In the genomic region with DNA sequence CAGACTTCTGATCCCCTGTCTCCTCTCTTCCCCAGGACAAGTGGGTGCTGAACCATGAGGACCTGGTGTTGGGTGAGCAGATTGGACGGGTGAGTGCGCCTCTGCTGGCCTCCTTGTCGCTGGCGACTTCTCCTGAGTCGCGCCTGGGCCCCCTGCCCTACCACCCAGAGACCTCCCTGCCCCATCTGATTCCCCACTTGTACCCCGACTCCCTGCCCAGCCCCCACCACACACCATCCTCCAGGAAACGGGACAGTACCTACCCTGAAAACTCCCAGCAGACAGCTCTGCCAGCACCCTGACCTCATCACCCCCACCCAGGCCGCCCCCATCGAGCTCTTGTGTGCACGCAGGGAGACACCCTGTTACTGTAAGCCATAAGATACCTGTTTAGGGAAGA, we compare ENCODE assay signal across 16 cellular contexts. TPM values are rescaled to one million over a fixed set of nuclear protein-coding genes. Genes with fewer than 3 reads are reported as not detected.
DNase-seq lines count a peak whose midpoint lies in the region; ATAC-seq, FAIRE-seq and TF ChIP-seq lines count a peak whose summit lies in the region.
"Had no signal": no experiment of that assay in that cellular context is flagged by ENCODE, and none has a peak within 500 bp of the region (broad histone marks: within the 10 kb centered on the region; RNA-seq: fewer than 3 reads in every experiment).

No MANE protein-coding gene starts in this region.

- H3K79me2 ChIP-seq in HepG2 (ENCODE audit: insufficient read depth, low read length), result no peaks in the 10 kb centered on the region

- peaks cover 5% of the 10 kb centered on the region for H3K4me1 Mint-ChIP-seq in activated T-cell treated with anti-CD3 and anti-CD28 coated beads, Interleukin-2, amount 50 U/mL, for 72 hours (ENCODE audit: low read depth)
- H3K4me1 Mint-ChIP-seq in dendritic cell treated with granulocyte-macrophage colony-stimulating factor and Interleukin-4, amounts not matched to agents 40 ng/mL and 50 ng/mL, for 4 days (ENCODE audit: low read depth), result peaks cover 93% of the 10 kb centered on the region
- H3K4me1 Mint-ChIP-seq: CD4-positive, CD25-positive, alpha-beta regulatory T cell had no signal

- H3K4me1 ChIP-seq in right lobe of liver (no peaks in the 10 kb centered on the region), HepG2 (ENCODE audit: insufficient read depth, low read length) (no peaks in the 10 kb centered on the region)

- no peak for FAIRE-seq in HepG2 (lab: Jason Lieb, UNC)

- peaks cover 11 to 65% (median 30%) of the 10 kb centered on the region in 4 donors for H3K36me3 ChIP-seq in right lobe of liver
- H3K36me3 ChIP-seq in HepG2 (replicated peaks in 1 of 2; ENCODE audit: control insufficient read depth in 1 of 2, insufficient read depth in 2 of 2, low read length in 2 of 2), result no peaks in the 10 kb centered on the region

- peak overlapping the region; percentile 61 for H3K27ac Mint-ChIP-seq in activated T-cell treated with anti-CD3 and anti-CD28 coated beads, Interleukin-2, amount 50 U/mL, for 72 hours
- peak overlapping the region; percentile 55 for H3K27ac Mint-ChIP-seq in dendritic cell treated with granulocyte-macrophage colony-stimulating factor and Interleukin-4, amounts not matched to agents 40 ng/mL and 50 ng/mL, for 4 days
- H3K27ac Mint-ChIP-seq: CD4-positive, CD25-positive, alpha-beta regulatory T cell had no signal

- no peak overlapping the region for H3K4me3 ChIP-seq in right lobe of liver
- no peak overlapping the region for H3K4me3 ChIP-seq in HepG2 (replicated peaks in 1 of 3; ENCODE audit: insufficient read depth in 1 of 3, low read depth in 2 of 3, low read length in 3 of 3)
- H3K4me3 ChIP-seq: BLaER1, GM23248 had no signal

- WGBS in right lobe of liver (ENCODE audit: insufficient coverage, low coverage, low lambda C conversion rate, missing lambda C conversion rate), result 90% methylated on average over 4 of the region's 11 CpGs
- 79% methylated on average over 11 of the region's 11 CpGs for WGBS in HepG2 (ENCODE audit: low lambda C conversion rate)

- no peak overlapping the region for H3K9ac ChIP-seq in HepG2 (ENCODE audit: insufficient read depth, low read depth, low read length)
- H3K9ac ChIP-seq: BLaER1, GM23248 had no signal

- intact Hi-C loops in right lobe of liver (cut with DNase I) (no loop called here), HepG2 (cut with micrococcal nuclease; ENCODE audit: unreplicated experiment) (no loop called here)
- intact Hi-C loops in dendritic cell treated with granulocyte-macrophage colony-stimulating factor and Interleukin-4, amounts not matched to agents 40 ng/mL and 50 ng/mL, for 4 days (cut with micrococcal nuclease), result no loop called here

- in situ Hi-C loops in HepG2 (cut with HindIII; ENCODE audit: extremely low pct_ligation_motif_present, low pct_unique_long_range_greater_than_20kb), result no loop called here

- TF ChIP-seq RAD21 in HepG2 (CRISPR knock-in tag; IDR thresholded peaks at IDR 0.05), result no peak

- peaks cover 15 to 18% of the 10 kb centered on the region in 2 donors for H3K36me3 Mint-ChIP-seq in activated T-cell treated with anti-CD3 and anti-CD28 coated beads, Interleukin-2, amount 50 U/mL, for 72 hours (ENCODE audit: insufficient read depth in 2 of 2)
- peaks cover 100% of the 10 kb centered on the region for H3K36me3 Mint-ChIP-seq in dendritic cell treated with granulocyte-macrophage colony-stimulating factor and Interleukin-4, amounts not matched to agents 40 ng/mL and 50 ng/mL, for 4 days (ENCODE audit: low read depth)
- H3K36me3 Mint-ChIP-seq: CD4-positive, CD25-positive, alpha-beta regulatory T cell had no signal

- POLR2A ChIA-PET in HepG2 (lab: Yijun Ruan, JAX), result interaction anchor here (1.6 kb wide), 1 partner anchor 40 kb away, joined by 7 read pairs; the partner anchor contains the start of gene HDDC3

- H3K27me3 ChIP-seq in right lobe of liver (no peaks in the 10 kb centered on the region), HepG2 (ENCODE audit: control insufficient read depth in 1 of 2, insufficient read depth in 2 of 2, low read length in 2 of 2) (peaks cover 0 to 7% of the 10 kb centered on the region in 2 experiments; a peak in 2 of 5 replicates)
- H3K27me3 ChIP-seq: BLaER1 had no signal

- H3K27me3 Mint-ChIP-seq in activated T-cell treated with anti-CD3 and anti-CD28 coated beads, Interleukin-2, amount 50 U/mL, for 72 hours (ENCODE audit: low read depth), result no peaks in the 10 kb centered on the region
- no peaks in the 10 kb centered on the region for H3K27me3 Mint-ChIP-seq in dendritic cell treated with granulocyte-macrophage colony-stimulating factor and Interleukin-4, amounts not matched to agents 40 ng/mL and 50 ng/mL, for 4 days

- no peak overlapping the region for H2AFZ ChIP-seq in HepG2 (ENCODE audit: low read length)
- H2AFZ ChIP-seq: GM23248 had no signal

- H3K9me3 ChIP-seq in right lobe of liver (no peaks in the 10 kb centered on the region), HepG2 (ENCODE audit: low read length) (no peaks in the 10 kb centered on the region)
- H3K9me3 ChIP-seq: BLaER1 had no signal

- TF ChIP-seq POLR2A in right lobe of liver (IDR thresholded peaks at IDR 0.05) (no peak), HepG2 (IDR thresholded peaks at IDR 0.05; ENCODE audit: insufficient read depth in 1 of 2, low read depth in 2 of 2, low read length in 2 of 2) (no peak)

- CTCF ChIA-PET in HepG2 (lab: Yijun Ruan, JAX; ENCODE audit: low intra/inter-chr PET ratio, low total read pairs), result no interaction called here

- DNase-seq in activated T-cell treated with anti-CD3 and anti-CD28 coated beads, Interleukin-2, amount 50 U/mL, for 72 hours, result no peak
- DNase-seq in activated T-cell treated with anti-CD3 and anti-CD28 coated beads, Interleukin-2, amount 50 U/mL, for 1 hour, result no peak
- DNase-seq in right lobe of liver (peak; percentile 15 to 50 (median 40)), HepG2 (ENCODE audit: low spot score) (no peak), GOT3 (lab: John Stamatoyannopoulos, UW) (no peak), ecto neural progenitor cell (ENCODE audit: low spot score) (no peak), LoVo (ENCODE audit: low spot score) (no peak)
- DNase-seq: 8988T; AML-193; Calu3; CD4-positive, CD25-positive, alpha-beta regulatory T cell; DMS 273 treated with DMSO at 0.1 percent for 48 hours; GM23248; H7 had no signal

- H3K9me3 Mint-ChIP-seq in activated T-cell treated with anti-CD3 and anti-CD28 coated beads, Interleukin-2, amount 50 U/mL, for 72 hours, result no peaks in the 10 kb centered on the region
- no peaks in the 10 kb centered on the region for H3K9me3 Mint-ChIP-seq in dendritic cell treated with granulocyte-macrophage colony-stimulating factor and Interleukin-4, amounts not matched to agents 40 ng/mL and 50 ng/mL, for 4 days
- H3K9me3 Mint-ChIP-seq: CD4-positive, CD25-positive, alpha-beta regulatory T cell had no signal

- H3K4me2 ChIP-seq in HepG2 (ENCODE audit: low read depth, low read length), result no peak overlapping the region
- H3K4me2 ChIP-seq: BLaER1 had no signal

- TF ChIP-seq CTCF in right lobe of liver (IDR thresholded peaks at IDR 0.05) (no peak), HepG2 (CRISPR knock-in tag; IDR thresholded peaks at IDR 0.05) (no peak)

- H3K27ac ChIP-seq in right lobe of liver (no peak overlapping the region), HepG2 (ENCODE audit: extremely low read length, insufficient read depth, low read length) (no peak overlapping the region)
- H3K27ac ChIP-seq: BLaER1, GM23248 had no signal

- H3K4me3 Mint-ChIP-seq in activated T-cell treated with anti-CD3 and anti-CD28 coated beads, Interleukin-2, amount 50 U/mL, for 72 hours, result no peak overlapping the region
- no peak overlapping the region for H3K4me3 Mint-ChIP-seq in dendritic cell treated with granulocyte-macrophage colony-stimulating factor and Interleukin-4, amounts not matched to agents 40 ng/mL and 50 ng/mL, for 4 days
- H3K4me3 Mint-ChIP-seq: CD4-positive, CD25-positive, alpha-beta regulatory T cell had no signal

- TF ChIP-seq EP300 in HepG2 (IDR thresholded peaks at IDR 0.05; ENCODE audit: low read depth in 2 of 2, low read length in 2 of 2), result no peak
- no peak for TF ChIP-seq EP300 in HepG2 (CRISPR knock-in tag; IDR thresholded peaks at IDR 0.05; ENCODE audit: borderline replicate concordance)

- no peak for ATAC-seq in activated T-cell treated with anti-CD3 and anti-CD28 coated beads, Interleukin-2, amount 50 U/mL, for 72 hours (replicated peaks in 1 of 2)
- ATAC-seq in right lobe of liver (no peak), HepG2 (no peak)

- H4K20me1 ChIP-seq in HepG2 (ENCODE audit: insufficient read depth, low read length), result no peaks in the 10 kb centered on the region

- no TSS peak for BruUV-seq in HepG2 (replicated peaks; lab: Mats Ljungman, UMichigan)

RNA-seq across cellular contexts. Expression of gene FES, which starts 7.7 kb away (rescaled TPM):
- total RNA-seq in activated T-cell treated with anti-CD3 and anti-CD28 coated beads, Interleukin-2, amount 50 U/mL, for 72 hours, result 10 to 100 TPM; 68.3 to 81.5 TPM
- total RNA-seq in right lobe of liver, result 10 to 100 TPM; 11.5 to 36.5 (median 18.5) TPM
- total RNA-seq in HepG2 (2016; rRNA removed; fragmentation: Illumina TruSeq; extraction: Trizol), result 8.5 and 9.5 TPM in 2 replicates
- total RNA-seq in HepG2 (2016; cell fraction: cytosol; rRNA removed; fragmentation: Illumina TruSeq; extraction: Trizol; ENCODE audit: low read depth), result 3.0 and 3.5 TPM in 2 replicates
- total RNA-seq in HepG2 (2016; cell fraction: insoluble cytoplasmic fraction; rRNA removed; fragmentation: Illumina TruSeq; extraction: Trizol), result 9.6 TPM in 2 replicates
- total RNA-seq in HepG2 (2016; cell fraction: membrane; rRNA removed; fragmentation: Illumina TruSeq; extraction: Trizol), result 3.8 and 4.7 TPM in 2 replicates
- total RNA-seq in HepG2 (2016; cell fraction: nucleus; rRNA removed; fragmentation: Illumina TruSeq; extraction: Trizol), result 5.2 and 5.4 TPM in 2 replicates
- 4.0 and 4.3 TPM in 2 replicates for polyA plus RNA-seq in HepG2 (2011; rRNA removed)
- polyA plus RNA-seq in HepG2 (2011; cell fraction: cytosol; rRNA removed), result 2.8 and 5.7 TPM in 2 replicates
- polyA plus RNA-seq in HepG2 (2011; cell fraction: nucleus; rRNA removed), result 13.7 and 22.6 TPM in 2 replicates
- 1.3 and 1.7 TPM in 2 replicates for polyA plus RNA-seq in HepG2 (2012)
- polyA plus RNA-seq in HepG2 (2016; cell fraction: cytosol; fragmentation: Illumina TruSeq; extraction: Trizol; ENCODE audit: low read depth), result 3.0 TPM in 2 replicates
- 6.1 and 6.9 TPM in 2 replicates for polyA plus RNA-seq in HepG2 (2016; cell fraction: insoluble cytoplasmic fraction; fragmentation: Illumina TruSeq; extraction: Trizol; ENCODE audit: low read depth)
- 2.4 TPM in 2 replicates for polyA plus RNA-seq in HepG2 (2016; cell fraction: membrane; fragmentation: Illumina TruSeq; extraction: Trizol; ENCODE audit: low read depth)
- polyA plus RNA-seq in HepG2 (2016; cell fraction: nucleus; fragmentation: Illumina TruSeq; extraction: Trizol; ENCODE audit: insufficient read depth, low read depth), result 8.5 and 10.3 TPM in 2 replicates
- 0.37 and 5.3 TPM in 2 replicates for polyA minus RNA-seq in HepG2 (2011; rRNA and poly(A)+ RNA removed; ENCODE audit: low replicate concordance)
- 1.7 and 1.8 TPM in 2 replicates for polyA minus RNA-seq in HepG2 (2011; cell fraction: cytosol; rRNA and poly(A)+ RNA removed)
- polyA minus RNA-seq in HepG2 (2011; cell fraction: nucleus; rRNA and poly(A)+ RNA removed), result 5.1 and 6.2 TPM in 2 replicates

RNA-seq across cellular contexts. Expression of gene MAN2A2, which starts 11.1 kb away (rescaled TPM):
- total RNA-seq in activated T-cell treated with anti-CD3 and anti-CD28 coated beads, Interleukin-2, amount 50 U/mL, for 72 hours, result 100 to 1,000 TPM; 159 to 190 TPM
- total RNA-seq in right lobe of liver (10 to 100 TPM; 41.4 to 91.6 (median 59.8) TPM), HepG2 (2016; rRNA removed; fragmentation: Illumina TruSeq; extraction: Trizol) (6.7 and 17.5 TPM in 2 replicates)
- total RNA-seq in HepG2 (2016; cell fraction: cytosol; rRNA removed; fragmentation: Illumina TruSeq; extraction: Trizol; ENCODE audit: low read depth), result 8.9 and 9.3 TPM in 2 replicates
- total RNA-seq in HepG2 (2016; cell fraction: insoluble cytoplasmic fraction; rRNA removed; fragmentation: Illumina TruSeq; extraction: Trizol), result 5.6 and 21.4 TPM in 2 replicates
- 9.6 and 10.0 TPM in 2 replicates for total RNA-seq in HepG2 (2016; cell fraction: membrane; rRNA removed; fragmentation: Illumina TruSeq; extraction: Trizol)
- 31.3 and 36.5 TPM in 2 replicates for total RNA-seq in HepG2 (2016; cell fraction: nucleus; rRNA removed; fragmentation: Illumina TruSeq; extraction: Trizol)
- 43.8 and 51.5 TPM in 2 replicates for polyA plus RNA-seq in HepG2 (2011; rRNA removed)
- polyA plus RNA-seq in HepG2 (2011; cell fraction: cytosol; rRNA removed), result 18.4 and 29.4 TPM in 2 replicates
- polyA plus RNA-seq in HepG2 (2011; cell fraction: nucleus; rRNA removed), result 296 and 398 TPM in 2 replicates
- 13.2 and 18.7 TPM in 2 replicates for polyA plus RNA-seq in HepG2 (2012)
- polyA plus RNA-seq in HepG2 (2016; cell fraction: cytosol; fragmentation: Illumina TruSeq; extraction: Trizol; ENCODE audit: low read depth), result 1.5 and 2.3 TPM in 2 replicates
- polyA plus RNA-seq in HepG2 (2016; cell fraction: insoluble cytoplasmic fraction; fragmentation: Illumina TruSeq; extraction: Trizol; ENCODE audit: low read depth), result 7.9 and 9.3 TPM in 2 replicates
- polyA plus RNA-seq in HepG2 (2016; cell fraction: membrane; fragmentation: Illumina TruSeq; extraction: Trizol; ENCODE audit: low read depth), result 5.8 and 8.8 TPM in 2 replicates
- polyA plus RNA-seq in HepG2 (2016; cell fraction: nucleus; fragmentation: Illumina TruSeq; extraction: Trizol; ENCODE audit: insufficient read depth, low read depth), result 117 and 126 TPM in 2 replicates
- 46.3 and 58.9 TPM in 2 replicates for polyA minus RNA-seq in HepG2 (2011; rRNA and poly(A)+ RNA removed; ENCODE audit: low replicate concordance)
- polyA minus RNA-seq in HepG2 (2011; cell fraction: cytosol; rRNA and poly(A)+ RNA removed), result 16.2 and 16.4 TPM in 2 replicates
- polyA minus RNA-seq in HepG2 (2011; cell fraction: nucleus; rRNA and poly(A)+ RNA removed), result 38.2 and 38.5 TPM in 2 replicates

RNA-seq across cellular contexts. Expression of gene FURIN, which starts 23.6 kb away (rescaled TPM):
- total RNA-seq in activated T-cell treated with anti-CD3 and anti-CD28 coated beads, Interleukin-2, amount 50 U/mL, for 72 hours, result 100 to 1,000 TPM; 604 to 721 TPM
- 100 to 1,000 TPM; 122 to 232 (median 189) TPM for total RNA-seq in right lobe of liver
- 13.9 and 17.4 TPM in 2 replicates for total RNA-seq in HepG2 (2016; rRNA removed; fragmentation: Illumina TruSeq; extraction: Trizol)
- 4.7 and 4.8 TPM in 2 replicates for total RNA-seq in HepG2 (2016; cell fraction: cytosol; rRNA removed; fragmentation: Illumina TruSeq; extraction: Trizol; ENCODE audit: low read depth)
- 10.1 and 18.5 TPM in 2 replicates for total RNA-seq in HepG2 (2016; cell fraction: insoluble cytoplasmic fraction; rRNA removed; fragmentation: Illumina TruSeq; extraction: Trizol)
- total RNA-seq in HepG2 (2016; cell fraction: membrane; rRNA removed; fragmentation: Illumina TruSeq; extraction: Trizol), result 20.5 and 21.4 TPM in 2 replicates
- total RNA-seq in HepG2 (2016; cell fraction: nucleus; rRNA removed; fragmentation: Illumina TruSeq; extraction: Trizol), result 17.5 and 19.5 TPM in 2 replicates
- polyA plus RNA-seq in HepG2 (2011; rRNA removed), result 15.2 and 17.3 TPM in 2 replicates
- polyA plus RNA-seq in HepG2 (2011; cell fraction: cytosol; rRNA removed), result 12.0 and 18.4 TPM in 2 replicates
- polyA plus RNA-seq in HepG2 (2011; cell fraction: nucleus; rRNA removed), result 17.2 and 23.0 TPM in 2 replicates
- 4.4 and 15.3 TPM in 2 replicates for polyA plus RNA-seq in HepG2 (2012)
- polyA plus RNA-seq in HepG2 (2016; cell fraction: cytosol; fragmentation: Illumina TruSeq; extraction: Trizol; ENCODE audit: low read depth), result 6.3 and 6.4 TPM in 2 replicates
- 14.6 and 21.4 TPM in 2 replicates for polyA plus RNA-seq in HepG2 (2016; cell fraction: insoluble cytoplasmic fraction; fragmentation: Illumina TruSeq; extraction: Trizol; ENCODE audit: low read depth)
- 19.0 and 20.4 TPM in 2 replicates for polyA plus RNA-seq in HepG2 (2016; cell fraction: membrane; fragmentation: Illumina TruSeq; extraction: Trizol; ENCODE audit: low read depth)
- polyA plus RNA-seq in HepG2 (2016; cell fraction: nucleus; fragmentation: Illumina TruSeq; extraction: Trizol; ENCODE audit: insufficient read depth, low read depth), result 32.9 and 35.2 TPM in 2 replicates
- 33.9 and 45.0 TPM in 2 replicates for polyA minus RNA-seq in HepG2 (2011; rRNA and poly(A)+ RNA removed; ENCODE audit: low replicate concordance)
- 15.8 and 17.1 TPM in 2 replicates for polyA minus RNA-seq in HepG2 (2011; cell fraction: cytosol; rRNA and poly(A)+ RNA removed)
- 6.1 and 8.6 TPM in 2 replicates for polyA minus RNA-seq in HepG2 (2011; cell fraction: nucleus; rRNA and poly(A)+ RNA removed)

RNA-seq across cellular contexts. Expression of gene HDDC3, which starts 40.3 kb away (rescaled TPM):
- total RNA-seq in activated T-cell treated with anti-CD3 and anti-CD28 coated beads, Interleukin-2, amount 50 U/mL, for 72 hours, result 10 to 100 TPM; 37.6 to 53.7 TPM
- total RNA-seq in right lobe of liver (10 to 100 TPM in 4 of 6 experiments, 1 to 10 TPM in 2; 8.8 to 17.6 (median 11.5) TPM), HepG2 (2016; rRNA removed; fragmentation: Illumina TruSeq; extraction: Trizol) (28.3 and 30.0 TPM in 2 replicates)
- 9.5 and 9.9 TPM in 2 replicates for total RNA-seq in HepG2 (2016; cell fraction: cytosol; rRNA removed; fragmentation: Illumina TruSeq; extraction: Trizol; ENCODE audit: low read depth)
- total RNA-seq in HepG2 (2016; cell fraction: insoluble cytoplasmic fraction; rRNA removed; fragmentation: Illumina TruSeq; extraction: Trizol), result 29.5 and 31.1 TPM in 2 replicates
- 19.0 and 21.4 TPM in 2 replicates for total RNA-seq in HepG2 (2016; cell fraction: membrane; rRNA removed; fragmentation: Illumina TruSeq; extraction: Trizol)
- total RNA-seq in HepG2 (2016; cell fraction: nucleus; rRNA removed; fragmentation: Illumina TruSeq; extraction: Trizol), result 14.9 and 16.3 TPM in 2 replicates
- 18.7 and 21.7 TPM in 2 replicates for polyA plus RNA-seq in HepG2 (2011; rRNA removed)
- 21.7 and 23.0 TPM in 2 replicates for polyA plus RNA-seq in HepG2 (2011; cell fraction: cytosol; rRNA removed)
- 18.2 and 23.4 TPM in 2 replicates for polyA plus RNA-seq in HepG2 (2011; cell fraction: nucleus; rRNA removed)
- 12.4 and 14.3 TPM in 2 replicates for polyA plus RNA-seq in HepG2 (2012)
- 15.3 and 16.8 TPM in 2 replicates for polyA plus RNA-seq in HepG2 (2016; cell fraction: cytosol; fragmentation: Illumina TruSeq; extraction: Trizol; ENCODE audit: low read depth)
- 32.6 and 35.8 TPM in 2 replicates for polyA plus RNA-seq in HepG2 (2016; cell fraction: insoluble cytoplasmic fraction; fragmentation: Illumina TruSeq; extraction: Trizol; ENCODE audit: low read depth)
- polyA plus RNA-seq in HepG2 (2016; cell fraction: membrane; fragmentation: Illumina TruSeq; extraction: Trizol; ENCODE audit: low read depth), result 20.1 and 22.5 TPM in 2 replicates
- 23.2 and 27.0 TPM in 2 replicates for polyA plus RNA-seq in HepG2 (2016; cell fraction: nucleus; fragmentation: Illumina TruSeq; extraction: Trizol; ENCODE audit: insufficient read depth, low read depth)
- polyA minus RNA-seq in HepG2 (2011; rRNA and poly(A)+ RNA removed; ENCODE audit: low replicate concordance), result 12.2 and 28.5 TPM in 2 replicates
- polyA minus RNA-seq in HepG2 (2011; cell fraction: cytosol; rRNA and poly(A)+ RNA removed), result 8.2 and 8.6 TPM in 2 replicates
- polyA minus RNA-seq in HepG2 (2011; cell fraction: nucleus; rRNA and poly(A)+ RNA removed), result 13.3 and 14.7 TPM in 2 replicates

RNA-seq across cellular contexts. Expression of gene UNC45A, which starts 43.1 kb away (rescaled TPM):
- total RNA-seq in activated T-cell treated with anti-CD3 and anti-CD28 coated beads, Interleukin-2, amount 50 U/mL, for 72 hours, result 10 to 100 TPM; 65.9 to 76.8 TPM
- 10 to 100 TPM; 13.3 to 33.0 (median 25.4) TPM for total RNA-seq in right lobe of liver
- 39.2 and 39.7 TPM in 2 replicates for total RNA-seq in HepG2 (2016; rRNA removed; fragmentation: Illumina TruSeq; extraction: Trizol)
- total RNA-seq in HepG2 (2016; cell fraction: cytosol; rRNA removed; fragmentation: Illumina TruSeq; extraction: Trizol; ENCODE audit: low read depth), result 7.4 and 8.3 TPM in 2 replicates
- 37.2 and 42.0 TPM in 2 replicates for total RNA-seq in HepG2 (2016; cell fraction: insoluble cytoplasmic fraction; rRNA removed; fragmentation: Illumina TruSeq; extraction: Trizol)
- 10.7 and 11.5 TPM in 2 replicates for total RNA-seq in HepG2 (2016; cell fraction: membrane; rRNA removed; fragmentation: Illumina TruSeq; extraction: Trizol)
- 29.9 and 30.4 TPM in 2 replicates for total RNA-seq in HepG2 (2016; cell fraction: nucleus; rRNA removed; fragmentation: Illumina TruSeq; extraction: Trizol)
- 33.8 and 39.6 TPM in 2 replicates for polyA plus RNA-seq in HepG2 (2011; rRNA removed)
- 28.5 and 36.4 TPM in 2 replicates for polyA plus RNA-seq in HepG2 (2011; cell fraction: cytosol; rRNA removed)
- 128 and 143 TPM in 2 replicates for polyA plus RNA-seq in HepG2 (2011; cell fraction: nucleus; rRNA removed)
- 23.6 and 29.6 TPM in 2 replicates for polyA plus RNA-seq in HepG2 (2012)
- 3.2 and 3.8 TPM in 2 replicates for polyA plus RNA-seq in HepG2 (2016; cell fraction: cytosol; fragmentation: Illumina TruSeq; extraction: Trizol; ENCODE audit: low read depth)
- 31.6 and 37.2 TPM in 2 replicates for polyA plus RNA-seq in HepG2 (2016; cell fraction: insoluble cytoplasmic fraction; fragmentation: Illumina TruSeq; extraction: Trizol; ENCODE audit: low read depth)
- 6.4 and 8.0 TPM in 2 replicates for polyA plus RNA-seq in HepG2 (2016; cell fraction: membrane; fragmentation: Illumina TruSeq; extraction: Trizol; ENCODE audit: low read depth)
- polyA plus RNA-seq in HepG2 (2016; cell fraction: nucleus; fragmentation: Illumina TruSeq; extraction: Trizol; ENCODE audit: insufficient read depth, low read depth), result 52.0 and 53.3 TPM in 2 replicates
- polyA minus RNA-seq in HepG2 (2011; rRNA and poly(A)+ RNA removed; ENCODE audit: low replicate concordance), result 77.7 and 119 TPM in 2 replicates
- 23.5 and 25.8 TPM in 2 replicates for polyA minus RNA-seq in HepG2 (2011; cell fraction: cytosol; rRNA and poly(A)+ RNA removed)
- polyA minus RNA-seq in HepG2 (2011; cell fraction: nucleus; rRNA and poly(A)+ RNA removed), result 37.1 and 48.0 TPM in 2 replicates

Comparison
In these comparisons a context has a peak if more than half of its experiments do, and no peak if none do; other contexts are left out.
1. DNase-seq: peak in right lobe of liver (3 of 3); none in activated T-cell treated with anti-CD3 and anti-CD28 coated beads, Interleukin-2, amount 50 U/mL, for 72 hours (0 of 2), activated T-cell treated with anti-CD3 and anti-CD28 coated beads, Interleukin-2, amount 50 U/mL, for 1 hour (single experiment), HepG2 (single experiment), GOT3 (single experiment), ecto neural progenitor cell (single experiment) and LoVo (single experiment).
2. RNA of gene FURIN, which starts 23.6 kb away (total RNA-seq): 604 to 721 TPM in activated T-cell treated with anti-CD3 and anti-CD28 coated beads, Interleukin-2, amount 50 U/mL, for 72 hours and 122 to 232 TPM in right lobe of liver; 4.7 to 21.4 TPM in HepG2; every median in the first group is over 4 times any median in the second.